Comparison of ENCODE assay signal across 22 cellular contexts in genomic region chr9:35436940-35437339, GRCh38.
"Had no signal": no experiment of that assay in that cellular context is flagged by ENCODE, and none has a peak within 500 bp of the region (broad histone marks: within the 10 kb centered on the region; RNA-seq: fewer than 3 reads in every experiment).

No MANE protein-coding gene starts in this region.

- H3K4me1 Mint-ChIP-seq: activated CD4-positive, alpha-beta memory T cell treated with anti-CD3 and anti-CD28 coated beads, Interleukin-2, amount 10 ng/mL, durations not matched to agents 7 days and 5 days; activated CD4-positive, alpha-beta T cell treated with anti-CD3 and anti-CD28 coated beads, Interleukin-2, amount 10 ng/mL, durations not matched to agents 24 days and 14 days; natural killer cell had no signal

- H3K9me3 Mint-ChIP-seq: activated CD4-positive, alpha-beta memory T cell treated with anti-CD3 and anti-CD28 coated beads, Interleukin-2, amount 10 ng/mL, durations not matched to agents 7 days and 5 days; activated CD4-positive, alpha-beta T cell treated with anti-CD3 and anti-CD28 coated beads, Interleukin-2, amount 10 ng/mL, durations not matched to agents 24 days and 14 days; activated naive CD4-positive, alpha-beta T cell treated with anti-CD3 and anti-CD28 coated beads for 36 hours; activated T-cell treated with anti-CD3 and anti-CD28 coated beads, Interleukin-2, amount 50 U/mL, for 72 hours; effector memory CD8-positive, alpha-beta T cell; natural killer cell; stimulated activated memory B cell treated with anti-CD40 and anti-IgM and Interleukin-4, amounts not matched to agents 10 μg/mL and 1 μg/mL and 100 μg/mL, for 72 hours had no signal

- ATAC-seq: activated CD4-positive, CD25-positive, alpha-beta regulatory T cell treated with anti-CD3 and anti-CD28 coated beads, Interleukin-2, amount 50 U/mL, for 24 hours; activated T-cell treated with anti-CD3 and anti-CD28 coated beads, Interleukin-2, amount 50 U/mL, for 72 hours; effector memory CD8-positive, alpha-beta T cell; left lung; natural killer cell; stimulated activated memory B cell treated with anti-CD40 and anti-IgM and Interleukin-4, amounts not matched to agents 10 μg/mL and 1 μg/mL and 100 μg/mL, for 72 hours had no signal

- H3K27ac Mint-ChIP-seq: activated CD4-positive, alpha-beta memory T cell treated with anti-CD3 and anti-CD28 coated beads, Interleukin-2, amount 10 ng/mL, durations not matched to agents 7 days and 5 days; activated CD4-positive, alpha-beta T cell treated with anti-CD3 and anti-CD28 coated beads, Interleukin-2, amount 10 ng/mL, durations not matched to agents 24 days and 14 days; activated naive CD4-positive, alpha-beta T cell treated with anti-CD3 and anti-CD28 coated beads for 36 hours; activated T-cell treated with anti-CD3 and anti-CD28 coated beads, Interleukin-2, amount 50 U/mL, for 72 hours; effector memory CD8-positive, alpha-beta T cell; natural killer cell; progenitor cell of endocrine pancreas; stimulated activated memory B cell treated with anti-CD40 and anti-IgM and Interleukin-4, amounts not matched to agents 10 μg/mL and 1 μg/mL and 100 μg/mL, for 72 hours had no signal

- H3K36me3 Mint-ChIP-seq: natural killer cell; stimulated activated memory B cell treated with anti-CD40 and anti-IgM and Interleukin-4, amounts not matched to agents 10 μg/mL and 1 μg/mL and 100 μg/mL, for 72 hours had no signal

- H3K4me3 Mint-ChIP-seq: activated CD4-positive, alpha-beta memory T cell treated with anti-CD3 and anti-CD28 coated beads, Interleukin-2, amount 10 ng/mL, durations not matched to agents 7 days and 5 days; activated CD4-positive, alpha-beta T cell treated with anti-CD3 and anti-CD28 coated beads, Interleukin-2, amount 10 ng/mL, durations not matched to agents 24 days and 14 days; activated naive CD4-positive, alpha-beta T cell treated with anti-CD3 and anti-CD28 coated beads for 36 hours; activated T-cell treated with anti-CD3 and anti-CD28 coated beads, Interleukin-2, amount 50 U/mL, for 72 hours; effector memory CD8-positive, alpha-beta T cell; natural killer cell; stimulated activated memory B cell treated with anti-CD40 and anti-IgM and Interleukin-4, amounts not matched to agents 10 μg/mL and 1 μg/mL and 100 μg/mL, for 72 hours had no signal

- H3K27me3 Mint-ChIP-seq: progenitor cell of endocrine pancreas; stimulated activated memory B cell treated with anti-CD40 and anti-IgM and Interleukin-4, amounts not matched to agents 10 μg/mL and 1 μg/mL and 100 μg/mL, for 72 hours had no signal

- DNase-seq: activated CD4-positive, alpha-beta memory T cell treated with anti-CD3 and anti-CD28 coated beads, Interleukin-2, amount 10 ng/mL, durations not matched to agents 7 days and 5 days; activated CD4-positive, alpha-beta T cell treated with anti-CD3 and anti-CD28 coated beads, Interleukin-2, amount 10 ng/mL, durations not matched to agents 24 days and 14 days; activated effector memory CD4-positive, alpha-beta T cell treated with Interleukin-2 at 50 U/mL for 16 hours; activated naive CD4-positive, alpha-beta T cell treated with anti-CD3 and anti-CD28 coated beads for 36 hours; activated T-cell treated with anti-CD3 and anti-CD28 coated beads, Interleukin-2, amount 50 U/mL, for 72 hours; amygdala; colonic mucosa; dorsolateral prefrontal cortex; effector memory CD8-positive, alpha-beta T cell; glutamatergic neuron; hippocampal formation; kidney glomerular epithelial cell; left lung; midbrain; natural killer cell; retina; sigmoid colon; stimulated activated CD4-positive, alpha-beta T cell treated with anti-CD3 and anti-CD28 coated beads, Interleukin-15, amount 100 ng/mL, for 24 hours; stomach had no signal
